ENCODE assay signal across 23 cellular contexts in genomic region chr11:110261195-110262140, GRCh38.
"Had no signal": no experiment of that assay in that cellular context is flagged by ENCODE, and none has a peak within 500 bp of the region (broad histone marks: within the 10 kb centered on the region; RNA-seq: fewer than 3 reads in every experiment).

No MANE protein-coding gene starts in this region.

- H3K27ac ChIP-seq: neutrophil, prostate gland, right lobe of liver, spleen, transverse colon had no signal

- H3K36me3 ChIP-seq: prostate gland had no signal

- ATAC-seq: activated CD4-positive, alpha-beta T cell treated with anti-CD3 and anti-CD28 coated beads for 36 hours; mucosa of descending colon; naive thymus-derived CD8-positive, alpha-beta T cell; right lobe of liver; stimulated activated naive B cell treated with anti-CD40 and anti-IgM and Interleukin-4, amounts not matched to agents 10 μg/mL and 1 μg/mL and 100 μg/mL, for 72 hours; T-cell had no signal

- H3K4me3 Mint-ChIP-seq: activated CD4-positive, alpha-beta memory T cell treated with anti-CD3 and anti-CD28 coated beads, Interleukin-2, amount 10 ng/mL, durations not matched to agents 7 days and 5 days; activated CD4-positive, alpha-beta T cell treated with anti-CD3 and anti-CD28 coated beads for 36 hours; activated naive CD8-positive, alpha-beta T cell treated with anti-CD3 and anti-CD28 coated beads, Interleukin-2, amount 10 ng/mL, durations not matched to agents 7 days and 5 days; endodermal cell; naive thymus-derived CD8-positive, alpha-beta T cell; stimulated activated naive B cell treated with anti-CD40 and anti-IgM and Interleukin-4, amounts not matched to agents 10 μg/mL and 1 μg/mL and 100 μg/mL, for 72 hours; T-cell had no signal

- H3K9me3 Mint-ChIP-seq: activated CD4-positive, alpha-beta memory T cell treated with anti-CD3 and anti-CD28 coated beads, Interleukin-2, amount 10 ng/mL, durations not matched to agents 7 days and 5 days; activated naive CD8-positive, alpha-beta T cell treated with anti-CD3 and anti-CD28 coated beads, Interleukin-2, amount 10 ng/mL, durations not matched to agents 7 days and 5 days; endodermal cell; naive thymus-derived CD8-positive, alpha-beta T cell; stimulated activated naive B cell treated with anti-CD40 and anti-IgM and Interleukin-4, amounts not matched to agents 10 μg/mL and 1 μg/mL and 100 μg/mL, for 72 hours; T-cell had no signal

- FAIRE-seq: islet of Langerhans had no signal

- H3K4me3 ChIP-seq: mucosa of descending colon, prostate gland, right lobe of liver, spleen, transverse colon had no signal

- H3K27ac Mint-ChIP-seq: activated CD4-positive, alpha-beta memory T cell treated with anti-CD3 and anti-CD28 coated beads, Interleukin-2, amount 10 ng/mL, durations not matched to agents 7 days and 5 days; activated CD4-positive, alpha-beta T cell treated with anti-CD3 and anti-CD28 coated beads for 36 hours; activated naive CD8-positive, alpha-beta T cell treated with anti-CD3 and anti-CD28 coated beads, Interleukin-2, amount 10 ng/mL, durations not matched to agents 7 days and 5 days; endodermal cell; naive thymus-derived CD8-positive, alpha-beta T cell; stimulated activated naive B cell treated with anti-CD40 and anti-IgM and Interleukin-4, amounts not matched to agents 10 μg/mL and 1 μg/mL and 100 μg/mL, for 72 hours; T-cell had no signal

- DNase-seq: activated CD4-positive, alpha-beta memory T cell treated with anti-CD3 and anti-CD28 coated beads, Interleukin-2, amount 10 ng/mL, durations not matched to agents 7 days and 5 days; activated CD4-positive, alpha-beta T cell treated with anti-CD3 and anti-CD28 coated beads for 36 hours; activated CD8-positive, alpha-beta memory T cell treated with anti-CD3 and anti-CD28 coated beads, Interleukin-2, amount 50 U/mL, for 4 hours; activated effector memory CD4-positive, alpha-beta T cell treated with anti-CD3 and anti-CD28 coated beads, Interleukin-2, amount 50 U/mL, for 16 hours; activated naive CD8-positive, alpha-beta T cell treated with anti-CD3 and anti-CD28 coated beads, Interleukin-2, amount 10 ng/mL, durations not matched to agents 7 days and 5 days; central memory CD4-positive, alpha-beta T cell; dermis blood vessel endothelial cell; endodermal cell; foreskin melanocyte; head of caudate nucleus; mucosa of descending colon; naive thymus-derived CD8-positive, alpha-beta T cell; right lobe of liver; spleen; stimulated activated CD4-positive, alpha-beta T cell treated with anti-CD3 and anti-CD28 coated beads, Interleukin-1b, Interleukin-23, amount 100 ng/mL, for 48 hours; stimulated activated naive B cell treated with anti-CD40 and anti-IgM and Interleukin-4, amounts not matched to agents 10 μg/mL and 1 μg/mL and 100 μg/mL, for 72 hours; substantia nigra; T-cell; T1000; transverse colon had no signal

- H3K9me3 ChIP-seq: mucosa of descending colon, neutrophil, prostate gland, right lobe of liver, spleen, transverse colon had no signal

- H3K4me1 Mint-ChIP-seq: activated CD4-positive, alpha-beta memory T cell treated with anti-CD3 and anti-CD28 coated beads, Interleukin-2, amount 10 ng/mL, durations not matched to agents 7 days and 5 days; naive thymus-derived CD8-positive, alpha-beta T cell; stimulated activated naive B cell treated with anti-CD40 and anti-IgM and Interleukin-4, amounts not matched to agents 10 μg/mL and 1 μg/mL and 100 μg/mL, for 72 hours; T-cell had no signal

- H3K27me3 Mint-ChIP-seq: activated CD4-positive, alpha-beta memory T cell treated with anti-CD3 and anti-CD28 coated beads, Interleukin-2, amount 10 ng/mL, durations not matched to agents 7 days and 5 days; activated CD4-positive, alpha-beta T cell treated with anti-CD3 and anti-CD28 coated beads for 36 hours; activated naive CD8-positive, alpha-beta T cell treated with anti-CD3 and anti-CD28 coated beads, Interleukin-2, amount 10 ng/mL, durations not matched to agents 7 days and 5 days; naive thymus-derived CD8-positive, alpha-beta T cell; stimulated activated naive B cell treated with anti-CD40 and anti-IgM and Interleukin-4, amounts not matched to agents 10 μg/mL and 1 μg/mL and 100 μg/mL, for 72 hours; T-cell had no signal

- H3K27me3 ChIP-seq: neutrophil, right lobe of liver, spleen, transverse colon had no signal

- H3K4me1 ChIP-seq: prostate gland, spleen, transverse colon had no signal
